8 cellular contexts compared by ENCODE assay signal in the genomic region with DNA sequence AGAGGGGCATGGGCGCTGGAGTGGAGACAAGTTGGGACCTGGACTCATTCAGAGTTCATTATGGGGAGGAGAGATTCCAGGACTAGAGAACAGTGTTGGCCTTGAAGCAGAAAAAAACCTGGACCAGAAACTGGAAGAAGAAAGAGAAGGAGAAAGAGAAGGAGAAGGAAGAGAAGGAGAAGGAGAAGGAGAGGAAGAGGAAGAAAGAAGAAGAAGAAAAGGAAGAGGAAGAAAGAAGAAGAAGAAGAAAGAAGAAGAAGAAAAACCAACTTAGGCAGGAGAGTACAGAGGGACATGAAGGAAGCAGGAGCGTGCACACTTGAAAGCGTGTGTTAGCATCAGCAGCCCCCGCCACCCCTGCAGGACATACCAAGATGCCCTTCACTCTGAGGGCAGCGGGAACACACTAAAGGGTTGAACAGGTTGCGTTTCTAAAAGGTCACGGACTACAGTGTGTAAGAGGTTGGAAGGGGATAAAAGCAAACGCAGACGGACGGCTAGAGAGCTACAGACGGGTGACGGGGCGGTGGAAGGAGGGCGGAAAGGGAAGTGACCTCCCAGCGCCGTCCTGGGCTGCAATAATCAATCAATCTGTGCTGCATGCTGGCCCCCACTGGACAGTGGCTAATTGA.
DNase-seq lines count a peak whose midpoint lies in the region; ATAC-seq and TF ChIP-seq lines count a peak whose summit lies in the region.

No MANE protein-coding gene starts in this region.

- DNase-seq in body of pancreas, result no peak
- DNase-seq in uterus, result no peak
- no peak for DNase-seq in LoVo (ENCODE audit: low spot score)
- DNase-seq in SIG-M5 treated with dmso at 0.1 percent for 504 hours (lab: John Stamatoyannopoulos, UW; ENCODE audit: unreplicated experiment), result no peak

- TF ChIP-seq POLR2A in body of pancreas (IDR thresholded peaks at IDR 0.05) (no peak), uterus (IDR thresholded peaks at IDR 0.05) (no peak)

- no peak overlapping the region for H3K4me3 ChIP-seq in body of pancreas
- peak overlapping the region; percentile 20 for H3K4me3 ChIP-seq in mucosa of stomach (ENCODE audit: low read length)
- H3K4me3 ChIP-seq in uterus, result no peak overlapping the region

- H3K27ac ChIP-seq in C4-2B (peak overlapping the region; percentile 16; the same call in 1 of the 2 replicates), body of pancreas (no peak overlapping the region), uterus (no peak overlapping the region)

- 9 to 13% methylated on average over 16 of the region's 16 CpGs for WGBS in body of pancreas, 2 donors

- H3K36me3 ChIP-seq in body of pancreas (replicated peaks in 1 of 2; ENCODE audit: insufficient read depth in 1 of 2, low read depth in 2 of 2) (no peaks in the 10 kb centered on the region), mucosa of stomach (ENCODE audit: control insufficient read depth, insufficient read depth, low read length) (no peaks in the 10 kb centered on the region), uterus (no peaks in the 10 kb centered on the region)

- intact Hi-C loops in body of pancreas (cut with DNase I), result loop anchor here (10.0 kb wide), 1 partner anchor 61 kb away; no protein-coding TSS in a partner anchor
- intact Hi-C loops in uterus (cut with DNase I; ENCODE audit: low total_unique reads), result no loop called here

- H3K27me3 ChIP-seq in body of pancreas, result no peaks in the 10 kb centered on the region
- H3K27me3 ChIP-seq in mucosa of stomach (ENCODE audit: control insufficient read depth, insufficient read depth, low read length), result peaks cover 20% of the 10 kb centered on the region
- H3K27me3 ChIP-seq in uterus, result no peaks in the 10 kb centered on the region

- TF ChIP-seq CTCF in C4-2B (conservative IDR thresholded peaks at IDR 0.05), result no peak
- no peak for TF ChIP-seq CTCF in body of pancreas (IDR thresholded peaks at IDR 0.05)
- no peak for TF ChIP-seq CTCF in uterus (IDR thresholded peaks at IDR 0.05)

- no peaks in the 10 kb centered on the region for H3K9me3 ChIP-seq in body of pancreas
- H3K9me3 ChIP-seq in mucosa of stomach (ENCODE audit: control insufficient read depth, low read length), result no peaks in the 10 kb centered on the region
- no peaks in the 10 kb centered on the region for H3K9me3 ChIP-seq in uterus

- ATAC-seq in HG02623 (IDR thresholded peaks at IDR 0.05; ENCODE audit: unreplicated experiment) (peak; percentile 15), body of pancreas (peak; percentile 13), GM19023 (IDR thresholded peaks at IDR 0.05; ENCODE audit: unreplicated experiment) (no peak)

- peaks cover 11% of the 10 kb centered on the region for H3K4me1 ChIP-seq in body of pancreas
- H3K4me1 ChIP-seq in mucosa of stomach (ENCODE audit: control insufficient read depth, insufficient read depth, low read length), result peaks cover 12% of the 10 kb centered on the region
- no peaks in the 10 kb centered on the region for H3K4me1 ChIP-seq in uterus

- no peak overlapping the region for H3K9ac ChIP-seq in mucosa of stomach (ENCODE audit: low read length)
